ENCODE assay signal across 20 cellular contexts in genomic region chr11:4084406-4084805, GRCh38. TPM values are rescaled to one million over a fixed set of nuclear protein-coding genes. Genes with fewer than 3 reads are reported as not detected.
DNase-seq lines count a peak whose midpoint lies in the region; ATAC-seq and TF ChIP-seq lines count a peak whose summit lies in the region.
"Had no signal": no experiment of that assay in that cellular context is flagged by ENCODE, and none has a peak within 500 bp of the region (broad histone marks: within the 10 kb centered on the region; RNA-seq: fewer than 3 reads in every experiment).

No MANE protein-coding gene starts in this region.

- TF ChIP-seq EP300 in esophagus muscularis mucosa (IDR thresholded peaks at IDR 0.05), result no peak

- H3K14ac ChIP-seq in neuronal stem cell (ENCODE audit: low read length), result no peak overlapping the region

- peak overlapping the region; percentile 49 for H3K27ac Mint-ChIP-seq in CD8-positive, alpha-beta T cell
- H3K27ac Mint-ChIP-seq in T-helper 17 cell, result peak overlapping the region; percentile 88
- H3K27ac Mint-ChIP-seq: GM23338 had no signal

- H3K36me3 ChIP-seq in CD8-positive, alpha-beta T cell (ENCODE audit: insufficient read depth, low read length), result peaks cover 41% of the 10 kb centered on the region
- H3K36me3 ChIP-seq in esophagus muscularis mucosa (peaks cover 48 to 87% (median 62%) of the 10 kb centered on the region in 4 donors), neuronal stem cell (replicated peaks in 1 of 2; ENCODE audit: control insufficient read depth in 2 of 2, insufficient read depth in 2 of 2, low read length in 2 of 2) (peaks cover 4 to 18% of the 10 kb centered on the region in 2 donors)

- no peak overlapping the region for H4K91ac ChIP-seq in neuronal stem cell (ENCODE audit: low read depth, low read length, poor library complexity)

- H4K8ac ChIP-seq in neuronal stem cell (ENCODE audit: low read depth, low read length), result no peak overlapping the region

- peaks cover 87% of the 10 kb centered on the region for H3K36me3 Mint-ChIP-seq in CD8-positive, alpha-beta T cell
- peaks cover 27% of the 10 kb centered on the region for H3K36me3 Mint-ChIP-seq in T-helper 17 cell (ENCODE audit: low read depth)

- H2AFZ ChIP-seq in neuronal stem cell (ENCODE audit: low read length), result no peak overlapping the region
- H2AFZ ChIP-seq: GM23338 had no signal

- intact Hi-C loops in CD8-positive, alpha-beta T cell (cut with DNase I, micrococcal nuclease), result no loop called here
- intact Hi-C loops in esophagus muscularis mucosa (cut with DNase I), result no loop called here

- H3K79me1 ChIP-seq in neuronal stem cell (ENCODE audit: low read depth, low read length), result no peaks in the 10 kb centered on the region

- no peak overlapping the region for H3K18ac ChIP-seq in neuronal stem cell (ENCODE audit: low read length)

- no peak for DNase-seq in CD8-positive, alpha-beta T cell
- DNase-seq in T-helper 17 cell (no peak), esophagus muscularis mucosa (ENCODE audit: extremely low spot score) (peak; percentile 60), neuronal stem cell (ENCODE audit: low spot score) (no peak), ureter (ENCODE audit: low spot score) (no peak)
- DNase-seq in activated CD4-positive, alpha-beta T cell treated with anti-CD3 and anti-CD28 coated beads, Interleukin-2, amount 50 U/mL, for 1 hour, result no peak
- DNase-seq: COR-L47; EL; NCI-H1105; NCI-H2081; NCI-H446 treated with DMSO at 0.1 percent for 48 hours; NCI-H69; NK-92 treated with Interleukin-12 subunit alpha and Interleukin-12 subunit beta, amount 100 ng/mL, for 24 hours; Right ventricle myocardium superior had no signal

- H3K23ac ChIP-seq in neuronal stem cell (ENCODE audit: low read depth, low read length, poor library complexity), result no peak overlapping the region

- no peak overlapping the region for H3K27ac ChIP-seq in CD8-positive, alpha-beta T cell (ENCODE audit: low read depth, low read length)
- H3K27ac ChIP-seq in esophagus muscularis mucosa (replicated peaks in 1 of 4), result no peak overlapping the region
- peak overlapping the region; percentile 59 for H3K27ac ChIP-seq in neuronal stem cell (replicated peaks; ENCODE audit: low read length)
- H3K27ac ChIP-seq: BLaER1 treated with 17β-estradiol and CSF1 and Interleukin-3, amounts not matched to agents 10 nM and 100 nM; SK-N-MC had no signal

- H2AK5ac ChIP-seq in neuronal stem cell (ENCODE audit: low read depth, low read length), result no peak overlapping the region

- no peak overlapping the region for H3K4me3 ChIP-seq in CD8-positive, alpha-beta T cell (ENCODE audit: low read depth, low read length)
- H3K4me3 ChIP-seq in esophagus muscularis mucosa (no peak overlapping the region), neuronal stem cell (ENCODE audit: low read length in 2 of 2) (no peak overlapping the region)
- H3K4me3 ChIP-seq: BLaER1 treated with 17β-estradiol and CSF1 and Interleukin-3, amounts not matched to agents 10 nM and 100 nM; GM23338; K562; SK-N-MC had no signal

- no peaks in the 10 kb centered on the region for H3K27me3 ChIP-seq in CD8-positive, alpha-beta T cell (ENCODE audit: insufficient read depth, low read length)
- H3K27me3 ChIP-seq in esophagus muscularis mucosa (no peaks in the 10 kb centered on the region), neuronal stem cell (ENCODE audit: control insufficient read depth in 3 of 3, insufficient read depth in 3 of 3, low read depth in 1 of 3, low read length in 3 of 3) (no peaks in the 10 kb centered on the region)
- H3K27me3 ChIP-seq: BLaER1 treated with 17β-estradiol and CSF1 and Interleukin-3, amounts not matched to agents 10 nM and 100 nM had no signal

- CTCF ChIA-PET in CD8-positive, alpha-beta T cell (lab: Charles Lee), result interaction anchor here (2.7 kb wide), 1 partner anchor 11 kb away, joined by 21 read pairs; no protein-coding TSS in a partner anchor

- H2BK15ac ChIP-seq in neuronal stem cell (ENCODE audit: low read length), result no peak overlapping the region

- no peaks in the 10 kb centered on the region for H3K9me3 ChIP-seq in CD8-positive, alpha-beta T cell (ENCODE audit: low read length)
- H3K9me3 ChIP-seq in T-helper 17 cell (ENCODE audit: control insufficient read depth, low read length, poor library complexity, severe bottlenecking) (no peaks in the 10 kb centered on the region), esophagus muscularis mucosa (no peaks in the 10 kb centered on the region), neuronal stem cell (replicated peaks in 1 of 2; ENCODE audit: control insufficient read depth in 2 of 2, insufficient read depth in 1 of 2, low read depth in 1 of 2, low read length in 2 of 2) (no peaks in the 10 kb centered on the region)
- H3K9me3 ChIP-seq: BLaER1 treated with 17β-estradiol and CSF1 and Interleukin-3, amounts not matched to agents 10 nM and 100 nM had no signal

- WGBS in esophagus muscularis mucosa, result 96% methylated on average over 8 of the region's 8 CpGs
- no CpG with 5 or more reads among the region's 8 CpGs for WGBS in neuronal stem cell (ENCODE audit: extremely low coverage in 2 of 2, insufficient read length in 2 of 2, insufficient replicate concordance in 1 of 2), 2 donors

- no peak overlapping the region for H2BK5ac ChIP-seq in neuronal stem cell (ENCODE audit: low read length)

- H3K27me3 Mint-ChIP-seq in CD8-positive, alpha-beta T cell (ENCODE audit: low read depth), result no peaks in the 10 kb centered on the region
- no peaks in the 10 kb centered on the region for H3K27me3 Mint-ChIP-seq in T-helper 17 cell

- peaks cover 11% of the 10 kb centered on the region for H3K4me1 Mint-ChIP-seq in CD8-positive, alpha-beta T cell (ENCODE audit: low read depth)
- peaks cover 42% of the 10 kb centered on the region for H3K4me1 Mint-ChIP-seq in T-helper 17 cell

- no peak for TF ChIP-seq POLR2A in esophagus muscularis mucosa (IDR thresholded peaks at IDR 0.05; ENCODE audit: low read depth)

- no peaks in the 10 kb centered on the region for H3K9me3 Mint-ChIP-seq in CD8-positive, alpha-beta T cell
- H3K9me3 Mint-ChIP-seq: GM23338 had no signal

- ATAC-seq in CD8-positive, alpha-beta T cell, result no peak
- ATAC-seq in T-helper 17 cell (no peak), HG02798 (IDR thresholded peaks at IDR 0.05; ENCODE audit: poor library complexity, unreplicated experiment) (no peak)
- ATAC-seq: GM23338, HCT116, K562 had no signal

- no peak overlapping the region for H2BK120ac ChIP-seq in neuronal stem cell (ENCODE audit: low read depth, low read length)

- H3K4me2 ChIP-seq in neuronal stem cell (ENCODE audit: insufficient read depth, low read length, poor library complexity, severe bottlenecking), result no peak overlapping the region
- H3K4me2 ChIP-seq: BLaER1 treated with 17β-estradiol and CSF1 and Interleukin-3, amounts not matched to agents 10 nM and 100 nM; GM23338 had no signal

- H3K4me1 ChIP-seq in CD8-positive, alpha-beta T cell (ENCODE audit: insufficient read depth, low read length), result peaks cover 3% of the 10 kb centered on the region
- no peaks in the 10 kb centered on the region for H3K4me1 ChIP-seq in esophagus muscularis mucosa
- H3K4me1 ChIP-seq in neuronal stem cell (ENCODE audit: control insufficient read depth in 2 of 2, insufficient read depth in 1 of 2, low read depth in 1 of 2, low read length in 2 of 2), result peaks cover 0 to 7% of the 10 kb centered on the region in 2 donors

- no peak overlapping the region for H3K4me3 Mint-ChIP-seq in CD8-positive, alpha-beta T cell
- no peak overlapping the region for H3K4me3 Mint-ChIP-seq in T-helper 17 cell
- H3K4me3 Mint-ChIP-seq: GM23338 had no signal

- H3K4ac ChIP-seq in neuronal stem cell (ENCODE audit: low read length), result no peak overlapping the region

- TF ChIP-seq CTCF in CD8-positive, alpha-beta T cell (IDR thresholded peaks at IDR 0.05), result no peak
- no peak for TF ChIP-seq CTCF in esophagus muscularis mucosa (IDR thresholded peaks at IDR 0.05)

- H2BK12ac ChIP-seq in neuronal stem cell (ENCODE audit: low read length), result no peak overlapping the region

- H3K9ac ChIP-seq in neuronal stem cell (ENCODE audit: low read depth, low read length, poor library complexity), result no peak overlapping the region
- H3K9ac ChIP-seq: BLaER1 treated with 17β-estradiol and CSF1 and Interleukin-3, amounts not matched to agents 10 nM and 100 nM had no signal

- POLR2A ChIA-PET in CD8-positive, alpha-beta T cell (lab: Charles Lee), result no interaction called here

RNA-seq across cellular contexts. Expression of gene RRM1, which starts 10.2 kb away (rescaled TPM):
- 10 to 100 TPM; 53.1 to 57.3 TPM for total RNA-seq in CD8-positive, alpha-beta T cell
- total RNA-seq in T-helper 17 cell (10 to 100 TPM; 54.9 to 66.5 TPM), esophagus muscularis mucosa (10 to 100 TPM; 26.6 to 44.0 (median 41.0) TPM), ureter (28.9 TPM)
- 107 TPM for polyA plus RNA-seq in neuronal stem cell (2013, experiment 1 of 2)
- polyA plus RNA-seq in neuronal stem cell (2013, experiment 2 of 2), result 105 TPM
